Comparison of ENCODE assay signal across 18 cellular contexts in genomic region chr18:26483633-26484032, GRCh38.
"Had no signal": no experiment of that assay in that cellular context is flagged by ENCODE, and none has a peak within 500 bp of the region (broad histone marks: within the 10 kb centered on the region; RNA-seq: fewer than 3 reads in every experiment).

No MANE protein-coding gene starts in this region.

- H3K9me3 ChIP-seq: adrenal gland, lower lobe of right lung, right atrium auricular region, tibial nerve, uterus had no signal

- FAIRE-seq: keratinocyte, TTC549 had no signal

- DNase-seq: activated CD4-positive, alpha-beta memory T cell treated with anti-CD3 and anti-CD28 coated beads for 36 hours; activated gamma-delta T cell treated with Interleukin-2 at 50 U/mL for 16 hours; activated T-cell treated with anti-CD3 and anti-CD28 coated beads for 4 hours; adrenal gland; dermis blood vessel endothelial cell; effector memory CD8-positive, alpha-beta T cell; hippocampal formation; lower lobe of right lung; occipital lobe; stimulated activated CD4-positive, alpha-beta T cell treated with anti-CD3 and anti-CD28 coated beads, Interleukin-2, amount 100 ng/mL, for 24 hours; stimulated activated naive CD8-positive, alpha-beta T cell treated with anti-CD3 and anti-CD28 coated beads, Interleukin-15, Interleukin-2, amounts not matched to agents 100 U/mL and 50 U/mL, for 24 hours; uterus had no signal

- H3K4me1 ChIP-seq: lower lobe of right lung, uterus had no signal

- H3K4me3 ChIP-seq: adrenal gland, cardiac muscle cell, lower lobe of right lung, right atrium auricular region, tibial nerve, uterus had no signal

- H3K27me3 ChIP-seq: adrenal gland, cardiac muscle cell, right atrium auricular region, tibial nerve, uterus had no signal

- ATAC-seq: activated naive CD4-positive, alpha-beta T cell treated with anti-CD3 and anti-CD28 coated beads, Interleukin-2, amount 50 U/mL, for 72 hours; effector memory CD8-positive, alpha-beta T cell; lower lobe of right lung; stimulated activated naive CD8-positive, alpha-beta T cell treated with anti-CD3 and anti-CD28 coated beads, Interleukin-15, Interleukin-2, amounts not matched to agents 100 U/mL and 50 U/mL, for 24 hours had no signal

- H3K36me3 ChIP-seq: adrenal gland, cardiac muscle cell, lower lobe of right lung, right atrium auricular region, tibial nerve, uterus had no signal

- H3K27ac ChIP-seq: cardiac muscle cell, lower lobe of right lung, right atrium auricular region, tibial nerve, uterus had no signal
